26 cellular contexts compared by ENCODE assay signal in the genomic region with DNA sequence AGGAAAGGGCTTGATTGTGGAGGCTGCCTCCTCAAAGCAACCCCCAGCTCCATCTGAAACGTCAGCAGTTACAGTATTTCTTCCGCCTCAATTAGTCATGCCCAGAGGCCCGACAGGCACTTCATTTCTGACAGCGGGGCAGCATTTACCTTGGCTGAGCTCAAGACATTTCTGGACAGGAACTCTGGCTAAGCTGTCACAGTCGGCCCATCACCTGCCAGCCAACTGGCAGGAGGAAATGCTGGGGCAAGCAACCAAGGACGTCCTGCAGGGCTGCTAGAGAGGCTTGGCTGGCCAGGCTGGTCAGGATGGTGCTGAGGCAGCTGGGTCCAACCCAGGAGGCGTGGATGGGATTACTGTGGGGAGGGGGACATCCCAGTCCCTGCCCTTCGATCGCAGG. TPM values are rescaled to one million over a fixed set of nuclear protein-coding genes. Genes with fewer than 3 reads are reported as not detected.
DNase-seq lines count a peak whose midpoint lies in the region; ATAC-seq, FAIRE-seq and TF ChIP-seq lines count a peak whose summit lies in the region.
"Had no signal": no experiment of that assay in that cellular context is flagged by ENCODE, and none has a peak within 500 bp of the region (broad histone marks: within the 10 kb centered on the region; RNA-seq: fewer than 3 reads in every experiment).

No MANE protein-coding gene starts in this region.

- TF ChIP-seq EP300 in stomach (IDR thresholded peaks at IDR 0.05): no peak

- H3K4me3 Mint-ChIP-seq in chondrocyte (ENCODE audit: unreplicated experiment): no peak overlapping the region
- H3K4me3 Mint-ChIP-seq: activated naive CD8-positive, alpha-beta T cell; CD4-positive, alpha-beta T cell; WTC11 had no signal

- 52 to 57% methylated on average over 9 of the region's 9 CpGs for WGBS in pancreas, 2 donors
- WGBS in stomach, 5 donors: 77 to 83% (median 79%) methylated on average over 8 to 9 of the region's 9 CpGs

- H3K36me3 Mint-ChIP-seq in chondrocyte (ENCODE audit: low read depth): no peaks in the 10 kb centered on the region
- H3K36me3 Mint-ChIP-seq: activated naive CD8-positive, alpha-beta T cell; WTC11 had no signal

- no peak overlapping the region for H3K27ac ChIP-seq in pancreas
- H3K27ac ChIP-seq in stomach: no peak overlapping the region
- H3K27ac ChIP-seq: ascending aorta, colonic mucosa, upper lobe of right lung had no signal

- peaks cover under 1% of the 10 kb centered on the region for H3K27me3 Mint-ChIP-seq in chondrocyte (ENCODE audit: low read depth)
- H3K27me3 Mint-ChIP-seq: activated naive CD8-positive, alpha-beta T cell; CD4-positive, alpha-beta T cell had no signal

- no peak for FAIRE-seq in pancreas (lab: Jason Lieb, UNC)
- FAIRE-seq: keratinocyte had no signal

- DNase-seq in LNCaP clone FGC (ENCODE audit: low read depth) (peak; percentile 58), RPMI7951 (ENCODE audit: low read depth) (peak; percentile 34), chondrocyte (ENCODE audit: low spot score) (no peak), pancreas (peak in 3 of 6 donors; percentile 35 to 71 (median 51)), kidney glomerular epithelial cell (lab: John Stamatoyannopoulos, UW) (no peak), DMS79 treated with DMSO at 0.1 percent for 48 hours (lab: John Stamatoyannopoulos, UW) (no peak), SKM-1 treated with dmso at 0.1 percent for 144 hours (lab: John Stamatoyannopoulos, UW; ENCODE audit: unreplicated experiment) (no peak), stomach (no peak)
- DNase-seq: activated CD4-positive, alpha-beta T cell treated with anti-CD3 and anti-CD28 coated beads, Interleukin-2, amount 50 U/mL, for 1 hour; activated CD8-positive, alpha-beta memory T cell treated with anti-CD3 and anti-CD28 coated beads, Interleukin-2, amount 50 U/mL, for 4 hours; CD4-positive, alpha-beta T cell; colonic mucosa; HCEC 1CT; NCI-H1694 treated with DMSO at 0.1 percent for 48 hours; NCI-H2171 treated with DMSO at 0.1 percent for 48 hours; NCI-H774; stimulated activated CD4-positive, alpha-beta T cell treated with anti-CD3 and anti-CD28 coated beads, Interleukin-2, amount 100 ng/mL, for 24 hours; SW 1271; upper lobe of right lung had no signal

- ATAC-seq in pancreas: peak; percentile 35 to 80 (median 72)
- ATAC-seq: WTC11 had no signal

- H3K36me3 ChIP-seq in pancreas (no peaks in the 10 kb centered on the region), stomach (no peaks in the 10 kb centered on the region)
- H3K36me3 ChIP-seq: ascending aorta, colonic mucosa, upper lobe of right lung had no signal

- no peaks in the 10 kb centered on the region for H3K4me1 ChIP-seq in pancreas
- H3K4me1 ChIP-seq in stomach: no peaks in the 10 kb centered on the region
- H3K4me1 ChIP-seq: colonic mucosa, upper lobe of right lung had no signal

- TF ChIP-seq CTCF in LNCaP clone FGC (IDR thresholded peaks at IDR 0.05; ENCODE audit: control insufficient read depth, extremely low read depth, insufficient read depth) (no peak), chondrocyte (IDR thresholded peaks at IDR 0.05) (no peak), pancreas (IDR thresholded peaks at IDR 0.05) (no peak), stomach (IDR thresholded peaks at IDR 0.05) (no peak)

- intact Hi-C loops in pancreas (cut with DNase I) (no loop called here), stomach (cut with DNase I; ENCODE audit: low total_unique reads) (no loop called here)

- H3K4me3 ChIP-seq in LNCaP clone FGC (ENCODE audit: low read depth, low read length) (no peak overlapping the region), pancreas (no peak overlapping the region), stomach (no peak overlapping the region)
- H3K4me3 ChIP-seq: ascending aorta, colonic mucosa, lung, smooth muscle cell, upper lobe of right lung had no signal

- peak overlapping the region; percentile 2 for H3K27ac Mint-ChIP-seq in chondrocyte (ENCODE audit: unreplicated experiment)
- H3K27ac Mint-ChIP-seq: activated naive CD8-positive, alpha-beta T cell; activated T-helper 2 cell treated with anti-CD3 and anti-CD28 coated beads, Interferon-gamma antibody, Interleukin-2, Interleukin-4, amounts not matched to agents 10 μg/mL and 5 μg/mL and 100 μg/mL, durations not matched to agents 14 hours and 24 hours and 36 hours; CD4-positive, alpha-beta T cell; WTC11 had no signal

- H3K9me3 ChIP-seq in pancreas (no peaks in the 10 kb centered on the region), stomach (no peaks in the 10 kb centered on the region)
- H3K9me3 ChIP-seq: ascending aorta, colonic mucosa, upper lobe of right lung had no signal

- H3K4me1 Mint-ChIP-seq in chondrocyte (ENCODE audit: low read depth): peaks cover 14% of the 10 kb centered on the region
- H3K4me1 Mint-ChIP-seq: WTC11 had no signal

- TF ChIP-seq POLR2A in stomach (IDR thresholded peaks at IDR 0.05): no peak

- H3K27me3 ChIP-seq in pancreas (no peaks in the 10 kb centered on the region), stomach (no peaks in the 10 kb centered on the region)
- H3K27me3 ChIP-seq: ascending aorta, colonic mucosa, upper lobe of right lung had no signal

- H3K9me3 Mint-ChIP-seq in chondrocyte (ENCODE audit: low read depth): no peaks in the 10 kb centered on the region
- H3K9me3 Mint-ChIP-seq: activated T-helper 2 cell treated with anti-CD3 and anti-CD28 coated beads, Interferon-gamma antibody, Interleukin-2, Interleukin-4, amounts not matched to agents 10 μg/mL and 5 μg/mL and 100 μg/mL, durations not matched to agents 14 hours and 24 hours and 36 hours; CD4-positive, alpha-beta T cell; WTC11 had no signal

RNA-seq across cellular contexts. Expression of gene PLXDC1, which starts 27.8 kb away (rescaled TPM):
- total RNA-seq in RPMI7951 (2014; rRNA removed; shearing (Covaris generic)): 1.4 and 4.2 TPM in 2 replicates
- total RNA-seq in chondrocyte: 11.1 to 40.5 TPM (median 37.4 TPM) in 3 replicates
- total RNA-seq in pancreas: 1 to 10 TPM in 5 of 6 donors, under 1 TPM in 1; 0.88 to 5.6 (median 1.8) TPM
- polyA plus RNA-seq in pancreas: 1 to 10 TPM; 1.8 to 4.0 TPM
- 10 to 100 TPM in 2 of 5 donors, 1 to 10 TPM in 2, under 1 TPM in 1; 0.58 to 77.2 (median 8.4) TPM for total RNA-seq in stomach
- polyA plus RNA-seq in stomach: 1 to 10 TPM; 1.7 to 4.6 (median 2.1) TPM

RNA-seq across cellular contexts. Expression of gene ARL5C, which starts 42.3 kb away (rescaled TPM):
- total RNA-seq in RPMI7951 (2014; rRNA removed; shearing (Covaris generic)): not detected in 2 replicates
- total RNA-seq in chondrocyte (0.25 TPM in 1 of 3 replicates, not detected in the others), pancreas (under 1 TPM in 4 of 6 donors, not detected in 2; 0.31 to 0.87 (median 0.72) TPM), stomach (not detected)
- polyA plus RNA-seq in pancreas (1 to 10 TPM in 1 of 2 donors, not detected in 1; 1.0 TPM), stomach (not detected)
- total RNA-seq: ascending aorta; CD4-positive, alpha-beta T cell; colonic mucosa; lung; smooth muscle cell; upper lobe of right lung; WTC11 had no signal
- polyA plus RNA-seq: keratinocyte, lung, smooth muscle cell had no signal

Comparison
In these comparisons a context has a peak if more than half of its experiments do, and no peak if none do; other contexts are left out.
1. DNase-seq: peak in LNCaP clone FGC (single experiment) and RPMI7951 (single experiment); none in chondrocyte (single experiment), kidney glomerular epithelial cell (single experiment), DMS79 treated with DMSO at 0.1 percent for 48 hours (single experiment), SKM-1 treated with dmso at 0.1 percent for 144 hours (single experiment) and stomach (single experiment).